Comparison of ENCODE assay signal across 21 cellular contexts in genomic region chr12:64699504-64700115, GRCh38. TPM values are rescaled to one million over a fixed set of nuclear protein-coding genes. Genes with fewer than 3 reads are reported as not detected.
DNase-seq lines count a peak whose midpoint lies in the region; ATAC-seq and TF ChIP-seq lines count a peak whose summit lies in the region.
"Had no signal": no experiment of that assay in that cellular context is flagged by ENCODE, and none has a peak within 500 bp of the region (broad histone marks: within the 10 kb centered on the region; RNA-seq: fewer than 3 reads in every experiment).

No MANE protein-coding gene starts in this region.

- no peak overlapping the region for H3K4me3 ChIP-seq in right cardiac atrium (ENCODE audit: low read length)
- no peak overlapping the region for H3K4me3 ChIP-seq in left ventricle myocardium inferior
- H3K4me3 ChIP-seq in upper lobe of left lung = no peak overlapping the region
- H3K4me3 ChIP-seq: body of pancreas, coronary artery, uterus had no signal

- 87% methylated on average over 12 of the region's 12 CpGs for WGBS in right cardiac atrium
- 54 to 82% methylated on average over 12 of the region's 12 CpGs for WGBS in upper lobe of left lung, 2 donors

- no peak for TF ChIP-seq CTCF in left ventricle myocardium inferior (IDR thresholded peaks at IDR 0.05; ENCODE audit: borderline replicate concordance)
- TF ChIP-seq CTCF in upper lobe of left lung (IDR thresholded peaks at IDR 0.05) = no peak

- H3K4me3 Mint-ChIP-seq in T-cell = no peak overlapping the region
- no peak overlapping the region for H3K4me3 Mint-ChIP-seq in activated CD4-positive, alpha-beta T cell treated with anti-CD3 and anti-CD28 coated beads, Interleukin-2, amount 10 ng/mL, durations not matched to agents 24 days and 14 days
- H3K4me3 Mint-ChIP-seq: activated naive CD4-positive, alpha-beta T cell treated with anti-CD3 and anti-CD28 coated beads, Interleukin-2, amount 10 ng/mL, durations not matched to agents 7 days and 5 days; H9; mesothelial cell of epicardium had no signal

- no peak for TF ChIP-seq EP300 in upper lobe of left lung (IDR thresholded peaks at IDR 0.05)

- TF ChIP-seq POLR2A in upper lobe of left lung (IDR thresholded peaks at IDR 0.05) = no peak

- no peaks in the 10 kb centered on the region for H3K27me3 ChIP-seq in right cardiac atrium (ENCODE audit: control insufficient read depth, insufficient read depth)
- H3K27me3 ChIP-seq in left ventricle myocardium inferior (ENCODE audit: low read depth) = no peaks in the 10 kb centered on the region
- H3K27me3 ChIP-seq in upper lobe of left lung = no peaks in the 10 kb centered on the region
- H3K27me3 ChIP-seq: body of pancreas, uterus had no signal

- no peaks in the 10 kb centered on the region for H3K9me3 Mint-ChIP-seq in T-cell
- H3K9me3 Mint-ChIP-seq in activated CD4-positive, alpha-beta T cell treated with anti-CD3 and anti-CD28 coated beads, Interleukin-2, amount 10 ng/mL, durations not matched to agents 24 days and 14 days = no peaks in the 10 kb centered on the region
- H3K9me3 Mint-ChIP-seq: activated naive CD4-positive, alpha-beta T cell treated with anti-CD3 and anti-CD28 coated beads, Interleukin-2, amount 10 ng/mL, durations not matched to agents 7 days and 5 days; H9; mesothelial cell of epicardium had no signal

- H3K27me3 Mint-ChIP-seq in T-cell = no peaks in the 10 kb centered on the region
- H3K27me3 Mint-ChIP-seq in activated CD4-positive, alpha-beta T cell treated with anti-CD3 and anti-CD28 coated beads, Interleukin-2, amount 10 ng/mL, durations not matched to agents 24 days and 14 days = no peaks in the 10 kb centered on the region
- H3K27me3 Mint-ChIP-seq: activated naive CD4-positive, alpha-beta T cell treated with anti-CD3 and anti-CD28 coated beads, Interleukin-2, amount 10 ng/mL, durations not matched to agents 7 days and 5 days had no signal

- CTCF ChIA-PET in T-cell (lab: Charles Lee) = interaction anchor here in 1 of 2 donors (0.7 to 5.4 kb wide), 3 partner anchors 151 to 1587 kb away, joined by 3 to 28 read pairs (median 3); no protein-coding TSS in a partner anchor

- H3K4me1 ChIP-seq in right cardiac atrium (ENCODE audit: control insufficient read depth, insufficient read depth, low read length) = no peaks in the 10 kb centered on the region
- peaks cover 24% of the 10 kb centered on the region for H3K4me1 ChIP-seq in left ventricle myocardium inferior
- peaks cover 5 to 22% (median 16%) of the 10 kb centered on the region in 4 donors for H3K4me1 ChIP-seq in upper lobe of left lung

- peaks cover 18% of the 10 kb centered on the region for H3K36me3 ChIP-seq in left ventricle myocardium inferior
- peaks cover 0 to 28% (median 2%) of the 10 kb centered on the region in 4 donors for H3K36me3 ChIP-seq in upper lobe of left lung
- H3K36me3 ChIP-seq: uterus had no signal

- DNase-seq in right cardiac atrium (peak in 2 of 3 donors; percentile 26 to 60), left ventricle myocardium inferior (no peak), T-cell (no peak), left lobe of liver (ENCODE audit: low spot score) (peak; percentile 52), upper lobe of left lung (peak in 1 of 2 donors; percentile 74), head of caudate nucleus (no peak)
- DNase-seq in activated CD4-positive, alpha-beta T cell treated with anti-CD3 and anti-CD28 coated beads, Interleukin-2, amount 10 ng/mL, durations not matched to agents 24 days and 14 days = no peak
- DNase-seq: activated CD4-positive, alpha-beta T cell treated with anti-CD3 and anti-CD28 coated beads, Interleukin-2, amount 50 U/mL, for 4 hours; activated naive CD4-positive, alpha-beta T cell treated with anti-CD3 and anti-CD28 coated beads, Interleukin-2, amount 10 ng/mL, durations not matched to agents 7 days and 5 days; COR-L47; foreskin fibroblast; H9; kidney glomerular epithelial cell; NCI-H1092 treated with DMSO at 0.1 percent for 48 hours; NCI-H69; stimulated activated naive CD4-positive, alpha-beta T cell; uterus had no signal

- H3K27ac ChIP-seq in right cardiac atrium (ENCODE audit: low read length) = no peak overlapping the region
- H3K27ac ChIP-seq in left ventricle myocardium inferior (replicated peaks) = no peak overlapping the region
- peak overlapping the region; percentile 8 to 78 (median 60) for H3K27ac ChIP-seq in upper lobe of left lung
- H3K27ac ChIP-seq: body of pancreas, coronary artery had no signal

- POLR2A ChIA-PET in T-cell (lab: Charles Lee) = no interaction called here

- peaks cover 60 to 64% (median 61%) of the 10 kb centered on the region in 3 donors for H3K4me1 Mint-ChIP-seq in T-cell
- H3K4me1 Mint-ChIP-seq in activated CD4-positive, alpha-beta T cell treated with anti-CD3 and anti-CD28 coated beads, Interleukin-2, amount 10 ng/mL, durations not matched to agents 24 days and 14 days = peaks cover 42% of the 10 kb centered on the region
- H3K4me1 Mint-ChIP-seq: mesothelial cell of epicardium had no signal

- intact Hi-C loops in right cardiac atrium (cut with DNase I) (loop anchor here (2.0 to 5.0 kb wide), 4 partner anchors 87 to 152 kb away; partner anchors contain the start of gene RASSF3 (in 2 of the 4)), left ventricle myocardium inferior (cut with micrococcal nuclease) (loop anchor here (2.0 kb wide), 1 partner anchor 151 kb away; no protein-coding TSS in a partner anchor), head of caudate nucleus (cut with DNase I) (loop anchor here (5.0 kb wide), 1 partner anchor 152 kb away; no protein-coding TSS in a partner anchor)
- intact Hi-C loops in activated CD4-positive, alpha-beta T cell treated with anti-CD3 and anti-CD28 coated beads, Interleukin-2, amount 10 ng/mL, durations not matched to agents 24 days and 14 days (cut with micrococcal nuclease) = loop anchor here (2.0 kb wide), 1 partner anchor 29 kb away; no protein-coding TSS in a partner anchor

- ATAC-seq in right cardiac atrium = peak in 1 of 2 donors; percentile 9
- ATAC-seq in T-cell (replicated peaks in 1 of 4) = no peak
- no peak for ATAC-seq in left lobe of liver
- ATAC-seq in upper lobe of left lung (ENCODE audit: low FRiP score in 2 of 2) = peak; percentile 53 to 75
- no peak for ATAC-seq in GM18870 (IDR thresholded peaks at IDR 0.05; ENCODE audit: unreplicated experiment)
- ATAC-seq: body of pancreas had no signal

- peaks cover 32% of the 10 kb centered on the region for H3K36me3 Mint-ChIP-seq in T-cell
- peaks cover 28% of the 10 kb centered on the region for H3K36me3 Mint-ChIP-seq in activated CD4-positive, alpha-beta T cell treated with anti-CD3 and anti-CD28 coated beads, Interleukin-2, amount 10 ng/mL, durations not matched to agents 24 days and 14 days (ENCODE audit: low read depth)

- H3K9me3 ChIP-seq in right cardiac atrium (ENCODE audit: control insufficient read depth, low read length) (no peaks in the 10 kb centered on the region), left ventricle myocardium inferior (replicated peaks) (no peaks in the 10 kb centered on the region), upper lobe of left lung (no peaks in the 10 kb centered on the region)
- H3K9me3 ChIP-seq: body of pancreas, uterus had no signal

- H3K27ac Mint-ChIP-seq in T-cell = peak overlapping the region; percentile 47 to 87
- H3K27ac Mint-ChIP-seq in activated CD4-positive, alpha-beta T cell treated with anti-CD3 and anti-CD28 coated beads, Interleukin-2, amount 10 ng/mL, durations not matched to agents 24 days and 14 days = no peak overlapping the region
- H3K27ac Mint-ChIP-seq: H9, mesothelial cell of epicardium had no signal

RNA-seq across cellular contexts. Expression of gene GNS, which starts 59.6 kb away (rescaled TPM):
- total RNA-seq in right cardiac atrium (100 to 1,000 TPM in 1 of 4 donors, 10 to 100 TPM in 3; 90.8 to 105 (median 96.9) TPM), left ventricle myocardium inferior (97.2 TPM), T-cell (10 to 100 TPM; 22.9 to 29.4 (median 25.5) TPM), left lobe of liver (41.2 TPM), upper lobe of left lung (100 to 1,000 TPM in 4 of 6 donors, 10 to 100 TPM in 2; 43.0 to 201 (median 135) TPM)
- polyA plus RNA-seq in right cardiac atrium = 33.6 TPM
- 19.9 and 20.5 TPM in 2 replicates for total RNA-seq in activated CD4-positive, alpha-beta T cell treated with anti-CD3 and anti-CD28 coated beads, Interleukin-2, amount 10 ng/mL, durations not matched to agents 24 days and 14 days

Comparison
In these comparisons a context has a peak if more than half of its experiments do, and no peak if none do; other contexts are left out.
1. DNase-seq: peak in right cardiac atrium (2 of 3) and left lobe of liver (single experiment); none in left ventricle myocardium inferior (single experiment), T-cell (0 of 34), head of caudate nucleus (0 of 42) and activated CD4-positive, alpha-beta T cell treated with anti-CD3 and anti-CD28 coated beads, Interleukin-2, amount 10 ng/mL, durations not matched to agents 24 days and 14 days (single experiment).
2. ATAC-seq: peak in upper lobe of left lung (2 of 2); none in T-cell (0 of 4), left lobe of liver (single experiment) and GM18870 (single experiment).
3. H3K27ac ChIP-seq: peak in upper lobe of left lung (4 of 4); none in right cardiac atrium (single experiment) and left ventricle myocardium inferior (single experiment).